ENCODE assay signal across 12 cellular contexts in the genomic region with DNA sequence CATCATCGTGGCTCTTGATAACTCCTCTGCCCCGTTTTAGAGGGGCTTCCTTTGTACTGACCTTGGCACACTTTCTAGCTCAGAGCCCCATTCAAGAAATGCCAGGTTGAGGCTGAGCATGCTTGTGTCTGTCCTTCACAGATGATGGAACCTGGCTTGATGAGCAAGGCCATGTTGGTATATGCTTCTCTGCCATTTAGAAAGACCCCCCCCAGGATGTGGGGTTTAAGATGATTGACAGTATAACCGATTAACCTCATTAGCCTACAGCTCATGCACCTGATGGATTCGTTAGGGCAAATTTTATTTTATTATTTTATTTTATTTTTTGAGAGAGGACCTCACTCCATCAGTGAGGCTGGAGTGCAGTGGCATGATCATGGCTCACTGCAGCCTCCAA. TPM values are rescaled to one million over a fixed set of nuclear protein-coding genes. Genes with fewer than 3 reads are reported as not detected.
DNase-seq lines count a peak whose midpoint lies in the region; ATAC-seq, FAIRE-seq and TF ChIP-seq lines count a peak whose summit lies in the region.
"Had no signal": no experiment of that assay in that cellular context is flagged by ENCODE, and none has a peak within 500 bp of the region (broad histone marks: within the 10 kb centered on the region; RNA-seq: fewer than 3 reads in every experiment).

No MANE protein-coding gene starts in this region.

- H3K36me3 Mint-ChIP-seq in activated CD4-positive, alpha-beta T cell treated with anti-CD3 and anti-CD28 coated beads, Interleukin-2, amount 10 ng/mL, durations not matched to agents 24 days and 14 days (ENCODE audit: low read depth): peaks cover 69% of the 10 kb centered on the region

- TF ChIP-seq CTCF in endothelial cell of umbilical vein (IDR thresholded peaks at IDR 0.05; ENCODE audit: extremely low read depth in 1 of 2, insufficient read depth in 1 of 2, low read depth in 1 of 2, low read length in 2 of 2): no peak

- H4K20me1 ChIP-seq in Karpas-422 (ENCODE audit: insufficient read depth, low read depth, low read length): no peaks in the 10 kb centered on the region
- no peaks in the 10 kb centered on the region for H4K20me1 ChIP-seq in endothelial cell of umbilical vein (replicated peaks; ENCODE audit: control insufficient read depth, extremely low read depth, insufficient read depth, low read length)

- peak overlapping the region; percentile 52; the same call in 1 of the 2 replicates for H2AFZ ChIP-seq in Karpas-422 (ENCODE audit: low read length)
- peak overlapping the region; percentile 28 for H2AFZ ChIP-seq in endothelial cell of umbilical vein (ENCODE audit: low read depth, low read length)

- no peaks in the 10 kb centered on the region for H3K27me3 Mint-ChIP-seq in activated CD4-positive, alpha-beta T cell treated with anti-CD3 and anti-CD28 coated beads, Interleukin-2, amount 10 ng/mL, durations not matched to agents 24 days and 14 days
- H3K27me3 Mint-ChIP-seq in stimulated activated naive CD8-positive, alpha-beta T cell treated with anti-CD3 and anti-CD28 coated beads, Interleukin-15, amount 100 ng/mL, for 72 hours: no peaks in the 10 kb centered on the region

- H3K9me1 ChIP-seq in endothelial cell of umbilical vein (replicated peaks; ENCODE audit: control insufficient read depth, extremely low read depth, insufficient read depth, low read length): no peaks in the 10 kb centered on the region

- peak; percentile 30 for ATAC-seq in stimulated activated naive CD8-positive, alpha-beta T cell treated with anti-CD3 and anti-CD28 coated beads, Interleukin-15, amount 100 ng/mL, for 72 hours
- no peak for ATAC-seq in right cardiac atrium

- H3K79me2 ChIP-seq in Karpas-422 (ENCODE audit: low read length) (no peaks in the 10 kb centered on the region), endothelial cell of umbilical vein (ENCODE audit: control insufficient read depth, insufficient read depth, low read length) (no peaks in the 10 kb centered on the region)

- dilution Hi-C loops in endothelial cell of umbilical vein (cut with MboI; ENCODE audit: extremely low pct_ligation_motif_present, low sequenced_read_pairs): no loop called here

- intact Hi-C loops in activated CD4-positive, alpha-beta T cell treated with anti-CD3 and anti-CD28 coated beads, Interleukin-2, amount 10 ng/mL, durations not matched to agents 24 days and 14 days (cut with micrococcal nuclease): loop anchor here (1.0 to 5.0 kb wide), 2 partner anchors 118 to 296 kb away; partner anchors contain the start of gene TTLL5
- intact Hi-C loops in endothelial cell of umbilical vein (cut with micrococcal nuclease) (no loop called here), right cardiac atrium (cut with DNase I) (no loop called here)

- CTCF ChIA-PET in endothelial cell of umbilical vein (lab: Charles Lee): interaction anchor here (0.9 to 1.8 kb wide), 5 partner anchors 14 to 56 kb away, joined by 3 to 11 read pairs (median 5); no protein-coding TSS in a partner anchor

- peaks cover 72% of the 10 kb centered on the region for H3K4me1 Mint-ChIP-seq in activated CD4-positive, alpha-beta T cell treated with anti-CD3 and anti-CD28 coated beads, Interleukin-2, amount 10 ng/mL, durations not matched to agents 24 days and 14 days
- H3K4me1 Mint-ChIP-seq in stimulated activated naive CD8-positive, alpha-beta T cell treated with anti-CD3 and anti-CD28 coated beads, Interleukin-15, amount 100 ng/mL, for 72 hours: peaks cover 66% of the 10 kb centered on the region

- no peaks in the 10 kb centered on the region for H3K9me2 ChIP-seq in Karpas-422 (replicated peaks; ENCODE audit: insufficient read depth, low read length)

- no peaks in the 10 kb centered on the region for H3K9me3 ChIP-seq in Karpas-422 (ENCODE audit: low read length)
- no peaks in the 10 kb centered on the region for H3K9me3 ChIP-seq in endothelial cell of umbilical vein (replicated peaks; ENCODE audit: control insufficient read depth, insufficient read depth, low read length)
- no peaks in the 10 kb centered on the region for H3K9me3 ChIP-seq in right cardiac atrium (ENCODE audit: control insufficient read depth, low read length)
- H3K9me3 ChIP-seq: left ventricle myocardium inferior, testis had no signal

- H3K4me1 ChIP-seq in Karpas-422 (ENCODE audit: low read length) (peaks cover 17% of the 10 kb centered on the region), endothelial cell of umbilical vein (ENCODE audit: control insufficient read depth, extremely low read depth, insufficient read depth, low read length) (no peaks in the 10 kb centered on the region), right cardiac atrium (ENCODE audit: control insufficient read depth, insufficient read depth, low read length) (peaks cover 6% of the 10 kb centered on the region)
- H3K4me1 ChIP-seq: left ventricle myocardium inferior had no signal

- POLR2A ChIA-PET in endothelial cell of umbilical vein (lab: Charles Lee): no interaction called here

- no TSS peak for BruUV-seq in endothelial cell of umbilical vein (replicated peaks; lab: Mats Ljungman, UMichigan)

- H3K36me3 ChIP-seq in Karpas-422 (ENCODE audit: insufficient read depth, low read length) (no peaks in the 10 kb centered on the region), endothelial cell of umbilical vein (ENCODE audit: control insufficient read depth in 2 of 2, extremely low read depth in 1 of 2, insufficient read depth in 2 of 2, low read length in 2 of 2) (no peaks in the 10 kb centered on the region)
- H3K36me3 ChIP-seq: left ventricle myocardium inferior had no signal

- H3K27ac Mint-ChIP-seq in activated CD4-positive, alpha-beta T cell treated with anti-CD3 and anti-CD28 coated beads, Interleukin-2, amount 10 ng/mL, durations not matched to agents 24 days and 14 days: peak overlapping the region; percentile 96
- peak overlapping the region; percentile 98 to 99 for H3K27ac Mint-ChIP-seq in stimulated activated naive CD8-positive, alpha-beta T cell treated with anti-CD3 and anti-CD28 coated beads, Interleukin-15, amount 100 ng/mL, for 72 hours

- no peaks in the 10 kb centered on the region for H3K27me3 ChIP-seq in Karpas-422 (ENCODE audit: low read length)
- no peaks in the 10 kb centered on the region for H3K27me3 ChIP-seq in endothelial cell of umbilical vein (ENCODE audit: control insufficient read depth in 2 of 2, insufficient read depth in 2 of 2, low read length in 2 of 2)
- H3K27me3 ChIP-seq in right cardiac atrium (ENCODE audit: control insufficient read depth, insufficient read depth): no peaks in the 10 kb centered on the region
- H3K27me3 ChIP-seq: testis had no signal

- H3K4me3 ChIP-seq in Karpas-422 (ENCODE audit: low read length) (no peak overlapping the region; the same call in 1 of the 2 replicates), endothelial cell of umbilical vein (replicated peaks in 1 of 3; ENCODE audit: insufficient read depth in 1 of 3, low read depth in 1 of 3, low read length in 3 of 3) (no peak overlapping the region), right cardiac atrium (ENCODE audit: low read length) (no peak overlapping the region)
- H3K4me3 ChIP-seq: left ventricle myocardium inferior, testis had no signal

- H3K9me3 Mint-ChIP-seq in activated CD4-positive, alpha-beta T cell treated with anti-CD3 and anti-CD28 coated beads, Interleukin-2, amount 10 ng/mL, durations not matched to agents 24 days and 14 days: no peaks in the 10 kb centered on the region
- no peaks in the 10 kb centered on the region for H3K9me3 Mint-ChIP-seq in stimulated activated naive CD8-positive, alpha-beta T cell treated with anti-CD3 and anti-CD28 coated beads, Interleukin-15, amount 100 ng/mL, for 72 hours

- peak overlapping the region; percentile 67 for H3K4me3 Mint-ChIP-seq in activated CD4-positive, alpha-beta T cell treated with anti-CD3 and anti-CD28 coated beads, Interleukin-2, amount 10 ng/mL, durations not matched to agents 24 days and 14 days
- peak overlapping the region; percentile 70 to 86 for H3K4me3 Mint-ChIP-seq in stimulated activated naive CD8-positive, alpha-beta T cell treated with anti-CD3 and anti-CD28 coated beads, Interleukin-15, amount 100 ng/mL, for 72 hours

- no peak for DNase-seq in activated CD4-positive, alpha-beta T cell treated with anti-CD3 and anti-CD28 coated beads, Interleukin-2, amount 10 ng/mL, durations not matched to agents 24 days and 14 days
- DNase-seq in activated CD4-positive, alpha-beta T cell treated with anti-CD3 and anti-CD28 coated beads for 4 hours: no peak
- no peak for DNase-seq in Karpas-422
- no peak for DNase-seq in endothelial cell of umbilical vein (ENCODE audit: low read depth, low spot score)
- peak in 1 of 2 donors; percentile 23 for DNase-seq in stimulated activated naive CD8-positive, alpha-beta T cell treated with anti-CD3 and anti-CD28 coated beads, Interleukin-15, amount 100 ng/mL, for 72 hours
- DNase-seq in pons (ENCODE audit: low spot score): no peak
- no peak for DNase-seq in EL
- DNase-seq in right cardiac atrium: no peak
- DNase-seq: ACHN had no signal

- H3K9ac ChIP-seq in Karpas-422 (ENCODE audit: low read length) (peak overlapping the region; percentile 28; the same call in 1 of the 2 replicates), endothelial cell of umbilical vein (replicated peaks; ENCODE audit: extremely low read depth, insufficient read depth, low read length) (no peak overlapping the region)

- no peak for FAIRE-seq in endothelial cell of umbilical vein (lab: Jason Lieb, UNC)
- FAIRE-seq: H54 had no signal

- TF ChIP-seq POLR2A in endothelial cell of umbilical vein (IDR thresholded peaks at IDR 0.05; ENCODE audit: low read depth, low read length): no peak

- no peak overlapping the region for H3K27ac ChIP-seq in Karpas-422 (ENCODE audit: low read length)
- no peak overlapping the region for H3K27ac ChIP-seq in endothelial cell of umbilical vein (ENCODE audit: insufficient read depth, low read depth, low read length)
- no peak overlapping the region for H3K27ac ChIP-seq in right cardiac atrium (ENCODE audit: low read length)
- H3K27ac ChIP-seq: testis had no signal

- H3K4me2 ChIP-seq in Karpas-422 (ENCODE audit: low read depth, low read length, poor library complexity, severe bottlenecking) (peak overlapping the region; percentile 47), endothelial cell of umbilical vein (ENCODE audit: insufficient read depth, low read length) (no peak overlapping the region)

- WGBS in right cardiac atrium: 52% methylated on average over 4 of the region's 4 CpGs

RNA-seq across cellular contexts. Expression of gene BATF, which starts 21.0 kb away (rescaled TPM):
- 175 and 178 TPM in 2 replicates for total RNA-seq in activated CD4-positive, alpha-beta T cell treated with anti-CD3 and anti-CD28 coated beads, Interleukin-2, amount 10 ng/mL, durations not matched to agents 24 days and 14 days
- not detected in 2 replicates for total RNA-seq in Karpas-422 (2014; rRNA removed; shearing (Covaris generic); ENCODE audit: low replicate concordance)
- total RNA-seq in endothelial cell of umbilical vein (not detected in 2 replicates), right cardiac atrium (1 to 10 TPM in 1 of 4 donors, under 1 TPM in 2, not detected in 1; 0.53 to 3.0 (median 0.54) TPM)
- polyA plus RNA-seq in endothelial cell of umbilical vein (not detected in 2 replicates), right cardiac atrium (0.91 TPM)
- polyA plus RNA-seq in endothelial cell of umbilical vein (2011; cell fraction: cytosol; rRNA removed): not detected in 2 replicates
- polyA plus RNA-seq in endothelial cell of umbilical vein (2011; cell fraction: nucleus; rRNA removed): 0.28 TPM in 1 of 2 replicates, not detected in the other
- not detected in 2 replicates for polyA plus RNA-seq in endothelial cell of umbilical vein (2012)
- polyA minus RNA-seq in endothelial cell of umbilical vein: not detected in 2 replicates
- not detected for polyA minus RNA-seq in endothelial cell of umbilical vein (2011; cell fraction: cytosol; rRNA and poly(A)+ RNA removed)
- polyA minus RNA-seq in endothelial cell of umbilical vein (2011; cell fraction: nucleus; rRNA and poly(A)+ RNA removed): not detected in 2 replicates

RNA-seq across cellular contexts. Expression of gene FLVCR2, which starts 35.2 kb away (rescaled TPM):
- total RNA-seq in activated CD4-positive, alpha-beta T cell treated with anti-CD3 and anti-CD28 coated beads, Interleukin-2, amount 10 ng/mL, durations not matched to agents 24 days and 14 days: 3.6 and 5.4 TPM in 2 replicates
- not detected in 2 replicates for total RNA-seq in Karpas-422 (2014; rRNA removed; shearing (Covaris generic); ENCODE audit: low replicate concordance)
- total RNA-seq in endothelial cell of umbilical vein (4.9 and 9.1 TPM in 2 replicates), right cardiac atrium (1 to 10 TPM; 4.1 to 8.1 (median 6.3) TPM)
- polyA plus RNA-seq in endothelial cell of umbilical vein (1.4 and 1.8 TPM in 2 replicates), right cardiac atrium (1.3 TPM)
- 0.99 and 1.1 TPM in 2 replicates for polyA plus RNA-seq in endothelial cell of umbilical vein (2011; cell fraction: cytosol; rRNA removed)
- 1.9 and 2.2 TPM in 2 replicates for polyA plus RNA-seq in endothelial cell of umbilical vein (2011; cell fraction: nucleus; rRNA removed)
- 1.5 and 2.3 TPM in 2 replicates for polyA plus RNA-seq in endothelial cell of umbilical vein (2012)
- 2.3 and 9.0 TPM in 2 replicates for polyA minus RNA-seq in endothelial cell of umbilical vein
- 5.3 TPM for polyA minus RNA-seq in endothelial cell of umbilical vein (2011; cell fraction: cytosol; rRNA and poly(A)+ RNA removed)
- polyA minus RNA-seq in endothelial cell of umbilical vein (2011; cell fraction: nucleus; rRNA and poly(A)+ RNA removed): 1.7 and 2.7 TPM in 2 replicates

Comparison
In these comparisons a context has a peak if more than half of its experiments do, and no peak if none do; other contexts are left out.
1. RNA of gene BATF, which starts 21.0 kb away (total RNA-seq): 175 to 178 TPM in activated CD4-positive, alpha-beta T cell treated with anti-CD3 and anti-CD28 coated beads, Interleukin-2, amount 10 ng/mL, durations not matched to agents 24 days and 14 days; 0.53 to 3.0 TPM in right cardiac atrium, not detected in Karpas-422 and not detected in endothelial cell of umbilical vein; every median in the first group is over 10 times any median in the second.